8 cellular contexts compared by ENCODE assay signal in genomic region chr7:6615853-6616555, GRCh38. TPM values are rescaled to one million over a fixed set of nuclear protein-coding genes. Genes with fewer than 3 reads are reported as not detected.
DNase-seq lines count a peak whose midpoint lies in the region; ATAC-seq and TF ChIP-seq lines count a peak whose summit lies in the region.

No MANE protein-coding gene starts in this region.

- H3K4me3 ChIP-seq in astrocyte of the spinal cord (ENCODE audit: low read depth, low read length) (peak overlapping the region; percentile 48), subcutaneous abdominal adipose tissue (ENCODE audit: low read depth in 1 of 5, low read length in 5 of 5) (peak overlapping the region in 4 of 5 donors; percentile 59 to 68 (median 64))

- peak overlapping the region; percentile 42 for H3K4me3 Mint-ChIP-seq in activated naive CD4-positive, alpha-beta T cell treated with anti-CD3 and anti-CD28 coated beads for 36 hours

- peaks cover 0 to 6% (median under 1%) of the 10 kb centered on the region in 5 donors for H3K36me3 ChIP-seq in subcutaneous abdominal adipose tissue (ENCODE audit: control insufficient read depth in 5 of 5, insufficient read depth in 5 of 5, low read length in 5 of 5)

- in situ Hi-C loops in astrocyte of the spinal cord (cut with HindIII; ENCODE audit: low sequenced_read_pairs), result no loop called here

- CTCF ChIA-PET in activated naive CD4-positive, alpha-beta T cell treated with anti-CD3 and anti-CD28 coated beads for 36 hours (lab: Charles Lee), result interaction anchor here (0.6 to 0.9 kb wide), 2 partner anchors 44 to 47 kb away, joined by 3 read pairs; no protein-coding TSS in a partner anchor

- H3K27me3 ChIP-seq in subcutaneous abdominal adipose tissue (ENCODE audit: control insufficient read depth in 5 of 5, insufficient read depth in 4 of 5, low read length in 5 of 5), result peaks cover 0 to 29% (median 14%) of the 10 kb centered on the region in 5 donors

- no peak for DNase-seq in activated naive CD4-positive, alpha-beta T cell treated with anti-CD3 and anti-CD28 coated beads for 36 hours
- no peak for DNase-seq in activated naive CD4-positive, alpha-beta T cell treated with anti-CD3 and anti-CD28 coated beads, Interleukin-2, amount 50 U/mL, for 16 hours
- DNase-seq in astrocyte of the spinal cord (ENCODE audit: low read depth, low spot score) (no peak), left kidney (ENCODE audit: low read depth, low spot score) (peak; percentile 71), RKO (ENCODE audit: low spot score) (no peak)

- intact Hi-C loops in activated naive CD4-positive, alpha-beta T cell treated with anti-CD3 and anti-CD28 coated beads for 36 hours (cut with micrococcal nuclease), result no loop called here

- H3K9me3 ChIP-seq in subcutaneous abdominal adipose tissue (ENCODE audit: control insufficient read depth in 5 of 5, low read length in 5 of 5), result no peaks in the 10 kb centered on the region

- peaks cover 16% of the 10 kb centered on the region for H3K4me1 Mint-ChIP-seq in activated naive CD4-positive, alpha-beta T cell treated with anti-CD3 and anti-CD28 coated beads for 36 hours (ENCODE audit: low read depth)

- peaks cover 0 to 16% (median 13%) of the 10 kb centered on the region in 5 donors for H3K4me1 ChIP-seq in subcutaneous abdominal adipose tissue (ENCODE audit: control insufficient read depth in 5 of 5, insufficient read depth in 5 of 5, low read length in 5 of 5)

- no peak for ATAC-seq in HG03342 (IDR thresholded peaks at IDR 0.05; ENCODE audit: unreplicated experiment)
- ATAC-seq in GM21576 (IDR thresholded peaks at IDR 0.05; ENCODE audit: unreplicated experiment), result no peak

- no peaks in the 10 kb centered on the region for H3K36me3 Mint-ChIP-seq in activated naive CD4-positive, alpha-beta T cell treated with anti-CD3 and anti-CD28 coated beads for 36 hours (ENCODE audit: low read depth)

- H3K9me3 Mint-ChIP-seq in activated naive CD4-positive, alpha-beta T cell treated with anti-CD3 and anti-CD28 coated beads for 36 hours, result no peaks in the 10 kb centered on the region

- H3K9ac ChIP-seq in subcutaneous abdominal adipose tissue (ENCODE audit: low read length in 5 of 5), result peak overlapping the region in 3 of 5 donors; percentile 62 to 76 (median 72)

- no peak overlapping the region for H3K27ac Mint-ChIP-seq in activated naive CD4-positive, alpha-beta T cell treated with anti-CD3 and anti-CD28 coated beads for 36 hours

- TF ChIP-seq CTCF in astrocyte of the spinal cord (IDR thresholded peaks at IDR 0.05; ENCODE audit: low read depth, low read length), result no peak

- H3K27ac ChIP-seq in subcutaneous abdominal adipose tissue (ENCODE audit: low read depth, low read length), result no peak overlapping the region

- H3K27me3 Mint-ChIP-seq in activated naive CD4-positive, alpha-beta T cell treated with anti-CD3 and anti-CD28 coated beads for 36 hours (ENCODE audit: low read depth), result peaks cover 4% of the 10 kb centered on the region

RNA-seq across cellular contexts. Expression of gene ZNF853, which starts 0.6 kb away (rescaled TPM):
- total RNA-seq in activated naive CD4-positive, alpha-beta T cell treated with anti-CD3 and anti-CD28 coated beads for 36 hours, result under 1 TPM; 0.69 to 0.91 TPM

RNA-seq across cellular contexts. Expression of gene ZNF316, which starts 21.1 kb away (rescaled TPM):
- total RNA-seq in activated naive CD4-positive, alpha-beta T cell treated with anti-CD3 and anti-CD28 coated beads for 36 hours, result 10 to 100 TPM; 15.8 to 17.0 TPM

RNA-seq across cellular contexts. Expression of gene INTS15, which starts 26.2 kb away (rescaled TPM):
- 10 to 100 TPM; 24.9 to 27.5 TPM for total RNA-seq in activated naive CD4-positive, alpha-beta T cell treated with anti-CD3 and anti-CD28 coated beads for 36 hours

RNA-seq across cellular contexts. Expression of gene ZDHHC4, which starts 38.8 kb away (rescaled TPM):
- total RNA-seq in activated naive CD4-positive, alpha-beta T cell treated with anti-CD3 and anti-CD28 coated beads for 36 hours, result 10 to 100 TPM; 48.1 to 49.4 TPM
